Comparison of ENCODE assay signal across 18 cellular contexts in genomic region chrX:3715921-3716320, GRCh38. TPM values are rescaled to one million over a fixed set of nuclear protein-coding genes. Genes with fewer than 3 reads are reported as not detected.
A peak's percentile ranks its signal among the peaks of the same experiment; 100 is the strongest.
DNase-seq lines count a peak whose midpoint lies in the region; ATAC-seq and TF ChIP-seq lines count a peak whose summit lies in the region.
"Had no signal": no experiment of that assay in that cellular context is flagged by ENCODE, and none has a peak within 500 bp of the region (broad histone marks: within the 10 kb centered on the region; RNA-seq: fewer than 3 reads in every experiment).

No MANE protein-coding gene starts in this region.

- H3K27ac Mint-ChIP-seq in CD4-positive, CD25-positive, alpha-beta regulatory T cell: no peak overlapping the region
- H3K27ac Mint-ChIP-seq in WTC11 (no peak overlapping the region), nephron (no peak overlapping the region), type B pancreatic cell (no peak overlapping the region)
- no peak overlapping the region for H3K27ac Mint-ChIP-seq in activated naive CD4-positive, alpha-beta T cell treated with anti-CD3 and anti-CD28 coated beads for 36 hours
- H3K27ac Mint-ChIP-seq: B cell; CD8-positive, alpha-beta T cell; GM23338; H9 had no signal

- no peaks in the 10 kb centered on the region for H3K36me3 Mint-ChIP-seq in CD4-positive, CD25-positive, alpha-beta regulatory T cell
- no peaks in the 10 kb centered on the region for H3K36me3 Mint-ChIP-seq in WTC11
- H3K36me3 Mint-ChIP-seq in nephron (ENCODE audit: low read depth): no peaks in the 10 kb centered on the region
- H3K36me3 Mint-ChIP-seq in type B pancreatic cell: peaks cover 3% of the 10 kb centered on the region
- H3K36me3 Mint-ChIP-seq in activated naive CD4-positive, alpha-beta T cell treated with anti-CD3 and anti-CD28 coated beads for 36 hours (ENCODE audit: low read depth): peaks cover 7% of the 10 kb centered on the region

- DNase-seq in CD4-positive, CD25-positive, alpha-beta regulatory T cell: no peak
- no peak for DNase-seq in WTC11 (ENCODE audit: low spot score)
- no peak for DNase-seq in type B pancreatic cell (ENCODE audit: extremely low spot score, unreplicated experiment)
- DNase-seq in activated naive CD4-positive, alpha-beta T cell treated with anti-CD3 and anti-CD28 coated beads for 36 hours: no peak
- DNase-seq: Caco-2; CD8-positive, alpha-beta T cell; DMS153; DND-41; H9 had no signal

- no peak for ATAC-seq in CD4-positive, CD25-positive, alpha-beta regulatory T cell (ENCODE audit: low read depth in 2 of 2)
- no peak for ATAC-seq in WTC11
- no peak for ATAC-seq in GM19467 (IDR thresholded peaks at IDR 0.05; ENCODE audit: unreplicated experiment)
- no peak for ATAC-seq in GM19351 (IDR thresholded peaks at IDR 0.05; ENCODE audit: unreplicated experiment)
- ATAC-seq: CD8-positive, alpha-beta T cell; GM23338; HCT116 had no signal

- intact Hi-C loops in activated naive CD4-positive, alpha-beta T cell treated with anti-CD3 and anti-CD28 coated beads for 36 hours (cut with micrococcal nuclease): loop anchor here (10.0 kb wide), 1 partner anchor 1021 kb away; the partner anchor contains the start of gene CD99

- H3K27me3 ChIP-seq in CD4-positive, CD25-positive, alpha-beta regulatory T cell (ENCODE audit: control insufficient read depth, insufficient read depth, low read length): no peaks in the 10 kb centered on the region
- H3K27me3 ChIP-seq: BLaER1 had no signal

- peaks cover 14% of the 10 kb centered on the region for H3K4me1 ChIP-seq in CD4-positive, CD25-positive, alpha-beta regulatory T cell (ENCODE audit: control insufficient read depth, insufficient read depth, low read length, poor library complexity, severe bottlenecking)
- H3K4me1 ChIP-seq: Caco-2 had no signal

- H3K27ac ChIP-seq in CD4-positive, CD25-positive, alpha-beta regulatory T cell (ENCODE audit: insufficient read depth, low read length, poor library complexity, severe bottlenecking): no peak overlapping the region
- H3K27ac ChIP-seq: 22Rv1, BLaER1, C4-2B had no signal

- TF ChIP-seq CTCF in WTC11 (IDR thresholded peaks at IDR 0.05): no peak
- no peak for TF ChIP-seq CTCF in nephron (IDR thresholded peaks at IDR 0.05; ENCODE audit: unreplicated experiment in 3 of 3)
- TF ChIP-seq CTCF in type B pancreatic cell (conservative IDR thresholded peaks at IDR 0.05): no peak

- CTCF ChIA-PET in WTC11 (lab: Charles Lee): no interaction called here
- CTCF ChIA-PET in activated naive CD4-positive, alpha-beta T cell treated with anti-CD3 and anti-CD28 coated beads for 36 hours (lab: Charles Lee): interaction anchor here (0.9 kb wide), 1 partner anchor 64 kb away, joined by 3 read pairs; no protein-coding TSS in a partner anchor

- H3K36me3 ChIP-seq in CD4-positive, CD25-positive, alpha-beta regulatory T cell (ENCODE audit: control insufficient read depth, insufficient read depth, low read length): no peaks in the 10 kb centered on the region
- H3K36me3 ChIP-seq: BLaER1 had no signal

- no peak overlapping the region for H3K4me3 ChIP-seq in CD4-positive, CD25-positive, alpha-beta regulatory T cell (ENCODE audit: low read depth, low read length)
- H3K4me3 ChIP-seq: BLaER1 had no signal

- H3K4me1 Mint-ChIP-seq in CD4-positive, CD25-positive, alpha-beta regulatory T cell: peaks cover 0 to 21% (median 0%) of the 10 kb centered on the region in 4 donors
- H3K4me1 Mint-ChIP-seq in WTC11: peaks cover 12% of the 10 kb centered on the region
- peaks cover 14% of the 10 kb centered on the region for H3K4me1 Mint-ChIP-seq in nephron
- H3K4me1 Mint-ChIP-seq in type B pancreatic cell (ENCODE audit: unreplicated experiment): peaks cover 5% of the 10 kb centered on the region
- peaks cover 7% of the 10 kb centered on the region for H3K4me1 Mint-ChIP-seq in activated naive CD4-positive, alpha-beta T cell treated with anti-CD3 and anti-CD28 coated beads for 36 hours (ENCODE audit: low read depth)

- POLR2A ChIA-PET in WTC11 (lab: Charles Lee): no interaction called here

- H3K9me3 Mint-ChIP-seq in CD4-positive, CD25-positive, alpha-beta regulatory T cell: peaks cover 0 to 2% (median 0%) of the 10 kb centered on the region in 7 donors
- no peaks in the 10 kb centered on the region for H3K9me3 Mint-ChIP-seq in WTC11
- no peaks in the 10 kb centered on the region for H3K9me3 Mint-ChIP-seq in nephron
- no peaks in the 10 kb centered on the region for H3K9me3 Mint-ChIP-seq in type B pancreatic cell
- no peaks in the 10 kb centered on the region for H3K9me3 Mint-ChIP-seq in activated naive CD4-positive, alpha-beta T cell treated with anti-CD3 and anti-CD28 coated beads for 36 hours
- H3K9me3 Mint-ChIP-seq: CD8-positive, alpha-beta T cell; GM23338 had no signal

- peak overlapping the region in 3 of 4 donors; percentile 33 to 77 (median 68) for H3K4me3 Mint-ChIP-seq in CD4-positive, CD25-positive, alpha-beta regulatory T cell
- H3K4me3 Mint-ChIP-seq in WTC11: no peak overlapping the region
- peak overlapping the region; percentile 38 to 79 (median 47) for H3K4me3 Mint-ChIP-seq in nephron
- H3K4me3 Mint-ChIP-seq in type B pancreatic cell: peak overlapping the region; percentile 45
- no peak overlapping the region for H3K4me3 Mint-ChIP-seq in activated naive CD4-positive, alpha-beta T cell treated with anti-CD3 and anti-CD28 coated beads for 36 hours
- H3K4me3 Mint-ChIP-seq: CD8-positive, alpha-beta T cell; GM23338 had no signal

- no peaks in the 10 kb centered on the region for H3K27me3 Mint-ChIP-seq in CD4-positive, CD25-positive, alpha-beta regulatory T cell
- H3K27me3 Mint-ChIP-seq in WTC11 (ENCODE audit: low read depth): peaks cover 7% of the 10 kb centered on the region; the same call in 1 of the 2 replicates
- H3K27me3 Mint-ChIP-seq in nephron (ENCODE audit: low read depth): peaks cover 8% of the 10 kb centered on the region
- H3K27me3 Mint-ChIP-seq in type B pancreatic cell: peaks cover 4% of the 10 kb centered on the region
- H3K27me3 Mint-ChIP-seq in activated naive CD4-positive, alpha-beta T cell treated with anti-CD3 and anti-CD28 coated beads for 36 hours (ENCODE audit: low read depth): no peaks in the 10 kb centered on the region
- H3K27me3 Mint-ChIP-seq: B cell had no signal

- H3K9me3 ChIP-seq in CD4-positive, CD25-positive, alpha-beta regulatory T cell (ENCODE audit: control insufficient read depth in 2 of 2, low read length in 2 of 2): no peaks in the 10 kb centered on the region
- H3K9me3 ChIP-seq: BLaER1, Caco-2 had no signal

TF ChIP-seq in WTC11, 78 proteins besides CTCF, POLR2A, EP300 and RAD21 (continues in another document):
- TF ChIP-seq, protein P1, sequence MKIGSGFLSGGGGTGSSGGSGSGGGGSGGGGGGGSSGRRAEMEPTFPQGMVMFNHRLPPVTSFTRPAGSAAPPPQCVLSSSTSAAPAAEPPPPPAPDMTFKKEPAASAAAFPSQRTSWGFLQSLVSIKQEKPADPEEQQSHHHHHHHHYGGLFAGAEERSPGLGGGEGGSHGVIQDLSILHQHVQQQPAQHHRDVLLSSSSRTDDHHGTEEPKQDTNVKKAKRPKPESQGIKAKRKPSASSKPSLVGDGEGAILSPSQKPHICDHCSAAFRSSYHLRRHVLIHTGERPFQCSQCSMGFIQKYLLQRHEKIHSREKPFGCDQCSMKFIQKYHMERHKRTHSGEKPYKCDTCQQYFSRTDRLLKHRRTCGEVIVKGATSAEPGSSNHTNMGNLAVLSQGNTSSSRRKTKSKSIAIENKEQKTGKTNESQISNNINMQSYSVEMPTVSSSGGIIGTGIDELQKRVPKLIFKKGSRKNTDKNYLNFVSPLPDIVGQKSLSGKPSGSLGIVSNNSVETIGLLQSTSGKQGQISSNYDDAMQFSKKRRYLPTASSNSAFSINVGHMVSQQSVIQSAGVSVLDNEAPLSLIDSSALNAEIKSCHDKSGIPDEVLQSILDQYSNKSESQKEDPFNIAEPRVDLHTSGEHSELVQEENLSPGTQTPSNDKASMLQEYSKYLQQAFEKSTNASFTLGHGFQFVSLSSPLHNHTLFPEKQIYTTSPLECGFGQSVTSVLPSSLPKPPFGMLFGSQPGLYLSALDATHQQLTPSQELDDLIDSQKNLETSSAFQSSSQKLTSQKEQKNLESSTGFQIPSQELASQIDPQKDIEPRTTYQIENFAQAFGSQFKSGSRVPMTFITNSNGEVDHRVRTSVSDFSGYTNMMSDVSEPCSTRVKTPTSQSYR (CRISPR knock-in tag; IDR thresholded peaks at IDR 0.05): no peak
- TF ChIP-seq RELA (CRISPR knock-in tag; IDR thresholded peaks at IDR 0.05; ENCODE audit: borderline replicate concordance) (no peak), ATF6 (CRISPR knock-in tag; IDR thresholded peaks at IDR 0.05) (no peak), ZNF416 (CRISPR knock-in tag; IDR thresholded peaks at IDR 0.05) (no peak)

RNA-seq across cellular contexts. Expression of gene PRKX, which starts 2.5 kb away (rescaled TPM):
- total RNA-seq in CD4-positive, CD25-positive, alpha-beta regulatory T cell: 103 TPM
- polyA plus RNA-seq in CD4-positive, CD25-positive, alpha-beta regulatory T cell: 10 to 100 TPM; 47.5 to 60.1 (median 55.9) TPM
- total RNA-seq in WTC11 (2021) (53.8 to 66.6 TPM (median 61.2 TPM) in 3 replicates), type B pancreatic cell (ENCODE audit: low replicate concordance) (78.9 and 123 TPM in 2 replicates)
- 10 to 100 TPM; 57.0 to 57.6 TPM for total RNA-seq in activated naive CD4-positive, alpha-beta T cell treated with anti-CD3 and anti-CD28 coated beads for 36 hours

Comparison
In these comparisons a context has a peak if more than half of its experiments do, and no peak if none do; other contexts are left out.
1. H3K4me3 Mint-ChIP-seq: peak in CD4-positive, CD25-positive, alpha-beta regulatory T cell (3 of 4), nephron (3 of 3) and type B pancreatic cell (single experiment); none in WTC11 (single experiment) and activated naive CD4-positive, alpha-beta T cell treated with anti-CD3 and anti-CD28 coated beads for 36 hours (single experiment).